Comparison of ENCODE assay signal across 1 cellular context in genomic region chr12:56448860-56449621, GRCh38.
TF ChIP-seq lines count a peak whose summit lies in the region.

TSS of gene TIMELESS (minus strand) at chr12:56449426. CDS start at chr12:56434170, 15,256 bp downstream.

TF ChIP-seq in HepG2, 621 proteins besides CTCF, POLR2A, EP300 and RAD21 (continued from another document and continues in another):
- TF ChIP-seq ZNF687 (CRISPR knock-in tag; IDR thresholded peaks at IDR 0.05) = peak; percentile 97
- peak; percentile 71 for TF ChIP-seq ZFP36L1 (CRISPR knock-in tag; IDR thresholded peaks at IDR 0.05)
- peak; percentile 85 for TF ChIP-seq ZNF501 (CRISPR knock-in tag; IDR thresholded peaks at IDR 0.05)
- no peak for TF ChIP-seq STAT5B (CRISPR knock-in tag; IDR thresholded peaks at IDR 0.05)
- no peak; the same call in 1 of the 2 replicates for TF ChIP-seq NR2C2 (CRISPR knock-in tag; IDR thresholded peaks at IDR 0.05; ENCODE audit: borderline replicate concordance)
- TF ChIP-seq EEA1 (CRISPR knock-in tag; IDR thresholded peaks at IDR 0.05; ENCODE audit: borderline replicate concordance) = peak; percentile 86; the same call in 1 of the 2 replicates
- no peak for TF ChIP-seq DNMT1 (CRISPR knock-in tag; IDR thresholded peaks at IDR 0.05)
- peak; percentile 73 for TF ChIP-seq ZBTB43 (CRISPR knock-in tag; conservative IDR thresholded peaks at IDR 0.05)
- TF ChIP-seq ZHX2 (IDR thresholded peaks at IDR 0.05; ENCODE audit: low read depth) = 0 out of 2 replicates have a peak, but pooled peaks have one; percentile 25
- peak; percentile 64; the same call in 1 of the 2 replicates for TF ChIP-seq ZHX2 (CRISPR knock-in tag; IDR thresholded peaks at IDR 0.05; ENCODE audit: borderline replicate concordance)
- TF ChIP-seq ZNF326 (CRISPR knock-in tag; IDR thresholded peaks at IDR 0.05; ENCODE audit: borderline replicate concordance) = no peak
- 0 out of 2 replicates have a peak, but pooled peaks have one; percentile 81 for TF ChIP-seq MED13 (CRISPR knock-in tag; IDR thresholded peaks at IDR 0.05)
- no peak for TF ChIP-seq PCBP1 (IDR thresholded peaks at IDR 0.05; ENCODE audit: borderline replicate concordance, low read depth, low read length)
- TF ChIP-seq ZNF318 (CRISPR knock-in tag; IDR thresholded peaks at IDR 0.05) = no peak
- TF ChIP-seq ZNF142 (CRISPR knock-in tag; IDR thresholded peaks at IDR 0.05) = no peak
- no peak for TF ChIP-seq ZNF432 (CRISPR knock-in tag; IDR thresholded peaks at IDR 0.05; ENCODE audit: borderline replicate concordance)
- TF ChIP-seq MXD3 (CRISPR knock-in tag; IDR thresholded peaks at IDR 0.05) = peak; percentile 86
- peak; percentile 46; the same call in 1 of the 2 replicates for TF ChIP-seq FOXK1 (CRISPR knock-in tag; IDR thresholded peaks at IDR 0.05; ENCODE audit: borderline replicate concordance, low read depth)
- peak; percentile 37; the same call in 1 of the 2 replicates for TF ChIP-seq ZNF331 (CRISPR knock-in tag; IDR thresholded peaks at IDR 0.05)
- TF ChIP-seq ISX (CRISPR knock-in tag; conservative IDR thresholded peaks at IDR 0.05) = peak; percentile 37; the same call in 1 of the 2 replicates
- TF ChIP-seq PHB2 (IDR thresholded peaks at IDR 0.05; ENCODE audit: partially characterized antibody) = no peak
